Comparison of ENCODE assay signal across 20 cellular contexts in genomic region chr13:54232700-54233099, GRCh38.
"Had no signal": no experiment of that assay in that cellular context is flagged by ENCODE, and none has a peak within 500 bp of the region (broad histone marks: within the 10 kb centered on the region; RNA-seq: fewer than 3 reads in every experiment).

No MANE protein-coding gene starts in this region.

- ATAC-seq: foreskin keratinocyte; left cardiac atrium; lower lobe of right lung; natural killer cell treated with Interleukin-12 subunit alpha and Interleukin-12 subunit beta and Interleukin-15 and Interleukin-18, amount 100 ng/mL, for 72 hours; psoas muscle; right lobe of liver; stimulated activated effector memory CD8-positive, alpha-beta T cell treated with anti-CD3 and anti-CD28 coated beads, Interleukin-12 subunit alpha, Interleukin-12 subunit beta, amount 100 ng/mL, for 72 hours; stimulated activated naive CD8-positive, alpha-beta T cell treated with anti-CD3 and anti-CD28 coated beads, Interleukin-15, Interleukin-2, amounts not matched to agents 100 U/mL and 50 U/mL, for 24 hours had no signal

- DNase-seq: effector CD4-positive, alpha-beta T cell; endodermal cell; erythroblast; foreskin keratinocyte; head of caudate nucleus; kidney; left cardiac atrium; left ventricle myocardium inferior; lower lobe of right lung; midbrain; occipital lobe; psoas muscle; retina; right lobe of liver; stimulated activated CD4-positive, alpha-beta T cell treated with anti-CD3 and anti-CD28 coated beads, Interleukin-4, amount 100 ng/mL, for 1 hour; stimulated activated CD8-positive, alpha-beta memory T cell treated with anti-CD3 and anti-CD28 coated beads, Interleukin-4, amount 100 ng/mL, for 48 hours; stimulated activated naive CD8-positive, alpha-beta T cell treated with anti-CD3 and anti-CD28 coated beads, Interleukin-15, Interleukin-2, amounts not matched to agents 100 U/mL and 50 U/mL, for 24 hours; thyroid gland had no signal
